Comparison of ENCODE assay signal across 14 cellular contexts in the genomic region with DNA sequence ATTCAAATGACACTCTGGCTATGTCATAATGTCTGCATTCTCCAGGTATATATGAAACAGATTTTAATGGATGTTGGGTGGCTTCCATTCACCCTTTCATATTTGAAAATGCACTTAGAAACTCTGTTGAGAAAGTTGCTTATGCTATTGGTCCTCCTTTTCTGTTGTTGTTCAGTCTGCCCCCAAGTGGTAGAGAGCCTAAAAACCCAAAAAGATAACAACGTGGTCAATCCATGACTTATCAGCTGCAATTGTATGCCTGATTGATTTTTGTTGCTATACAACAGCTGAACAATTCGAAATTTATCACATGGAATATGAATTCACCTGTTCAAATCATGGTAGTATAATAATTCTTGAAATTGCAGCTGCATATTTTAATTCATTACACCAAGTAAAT.
A peak's percentile ranks its signal among the peaks of the same experiment; 100 is the strongest.
DNase-seq lines count a peak whose midpoint lies in the region; ATAC-seq and TF ChIP-seq lines count a peak whose summit lies in the region.
"Had no signal": no experiment of that assay in that cellular context is flagged by ENCODE, and none has a peak within 500 bp of the region (broad histone marks: within the 10 kb centered on the region; RNA-seq: fewer than 3 reads in every experiment).

No MANE protein-coding gene starts in this region.

- no peak overlapping the region for H3K27ac ChIP-seq in OCI-LY3 (ENCODE audit: low read length)
- H3K27ac ChIP-seq in fibroblast of lung (ENCODE audit: insufficient read depth, low read length): no peak overlapping the region
- H3K27ac ChIP-seq: A549, SJCRH30, tibial artery had no signal

- TF ChIP-seq CTCF in OCI-LY3 (IDR thresholded peaks at IDR 0.05; ENCODE audit: low read depth, low read length): peak; percentile 70
- TF ChIP-seq CTCF in fibroblast of lung (conservative IDR thresholded peaks at IDR 0.05 in 1 of 2, IDR thresholded peaks at IDR 0.05 in 1 of 2; ENCODE audit: low read depth in 1 of 2, low read length in 2 of 2): peak; percentile 47 to 61

- no peaks in the 10 kb centered on the region for H3K9me3 ChIP-seq in OCI-LY3 (ENCODE audit: insufficient read depth, low read length)
- no peaks in the 10 kb centered on the region for H3K9me3 ChIP-seq in fibroblast of lung (ENCODE audit: control insufficient read depth, insufficient read depth, low read depth, low read length)
- H3K9me3 ChIP-seq: A549, SJCRH30, tibial artery had no signal

- H3K27me3 ChIP-seq in OCI-LY3 (ENCODE audit: low read depth, low read length): no peaks in the 10 kb centered on the region
- H3K27me3 ChIP-seq in fibroblast of lung (ENCODE audit: control insufficient read depth, insufficient read depth, low read length): no peaks in the 10 kb centered on the region
- H3K27me3 ChIP-seq: SJCRH30, tibial artery had no signal

- H3K4me1 ChIP-seq in OCI-LY3 (ENCODE audit: low read length): peaks cover 7% of the 10 kb centered on the region
- no peaks in the 10 kb centered on the region for H3K4me1 ChIP-seq in fibroblast of lung (ENCODE audit: control insufficient read depth, extremely low read depth, insufficient read depth, low read length)
- H3K4me1 ChIP-seq: A549, SJCRH30 had no signal

- H3K4me2 ChIP-seq in OCI-LY3 (ENCODE audit: low read length): peak overlapping the region; percentile 53
- H3K4me2 ChIP-seq in fibroblast of lung (ENCODE audit: extremely low read depth, insufficient read depth, low read length): no peak overlapping the region
- H3K4me2 ChIP-seq: A549 had no signal

- H2AFZ ChIP-seq in OCI-LY3 (ENCODE audit: low read depth, low read length) (peak overlapping the region; percentile 86), fibroblast of lung (ENCODE audit: low read length) (no peak overlapping the region)

- no peak for ATAC-seq in stimulated activated naive CD8-positive, alpha-beta T cell treated with anti-CD3 and anti-CD28 coated beads, Interleukin-15, Interleukin-2, amounts not matched to agents 100 U/mL and 50 U/mL, for 24 hours
- no peak for ATAC-seq in GM21515 (IDR thresholded peaks at IDR 0.05; ENCODE audit: unreplicated experiment)
- no peak for ATAC-seq in HG03354 (IDR thresholded peaks at IDR 0.05; ENCODE audit: poor library complexity, severe bottlenecking, unreplicated experiment)
- ATAC-seq: A549 had no signal

- peak overlapping the region; percentile 59 for H3K4me3 ChIP-seq in OCI-LY3 (ENCODE audit: low read length)
- no peak overlapping the region for H3K4me3 ChIP-seq in fibroblast of lung (replicated peaks in 1 of 4; ENCODE audit: control extremely low read depth in 1 of 4, insufficient read depth in 1 of 4, low read depth in 3 of 4, low read length in 4 of 4)
- H3K4me3 ChIP-seq: A549, SJCRH30, tibial artery had no signal

- DNase-seq in NCI-H2107 treated with DMSO at 0.1 percent for 48 hours (lab: John Stamatoyannopoulos, UW; ENCODE audit: unreplicated experiment) (peak; percentile 29), NCI-H2107 (lab: John Stamatoyannopoulos, UW) (no peak), fibroblast of lung (ENCODE audit: low read depth in 2 of 2) (peak; percentile 1 to 48), renal cortical epithelial cell (ENCODE audit: low read depth) (peak; percentile 6)
- no peak for DNase-seq in stimulated activated naive CD8-positive, alpha-beta T cell treated with anti-CD3 and anti-CD28 coated beads, Interleukin-15, Interleukin-2, amounts not matched to agents 100 U/mL and 50 U/mL, for 24 hours
- DNase-seq: caudate nucleus; NCI-H1092; stimulated activated CD4-positive, alpha-beta T cell treated with anti-CD3 and anti-CD28 coated beads, Interleukin-4, amount 100 ng/mL, for 1 hour; tibial artery had no signal

- no peaks in the 10 kb centered on the region for H4K20me1 ChIP-seq in OCI-LY3 (ENCODE audit: insufficient read depth, low read length)
- H4K20me1 ChIP-seq in fibroblast of lung (ENCODE audit: control insufficient read depth, extremely low read depth, insufficient read depth, low read length): no peaks in the 10 kb centered on the region

- H3K36me3 ChIP-seq in OCI-LY3 (replicated peaks; ENCODE audit: low read depth, low read length) (no peaks in the 10 kb centered on the region), fibroblast of lung (ENCODE audit: control insufficient read depth, insufficient read depth, low read length) (no peaks in the 10 kb centered on the region)
- H3K36me3 ChIP-seq: SJCRH30, tibial artery had no signal

- H3K79me2 ChIP-seq in OCI-LY3 (ENCODE audit: low read length): no peaks in the 10 kb centered on the region
- H3K79me2 ChIP-seq in fibroblast of lung (ENCODE audit: control insufficient read depth, insufficient read depth, low read length): no peaks in the 10 kb centered on the region

- H3K9ac ChIP-seq in OCI-LY3 (ENCODE audit: low read length) (no peak overlapping the region), fibroblast of lung (ENCODE audit: insufficient read depth, low read length) (no peak overlapping the region)

Comparison
In these comparisons a context has a peak if more than half of its experiments do, and no peak if none do; other contexts are left out.
1. DNase-seq: peak in NCI-H2107 treated with DMSO at 0.1 percent for 48 hours (single experiment), fibroblast of lung (2 of 2) and renal cortical epithelial cell (single experiment); none in NCI-H2107 (single experiment) and stimulated activated naive CD8-positive, alpha-beta T cell treated with anti-CD3 and anti-CD28 coated beads, Interleukin-15, Interleukin-2, amounts not matched to agents 100 U/mL and 50 U/mL, for 24 hours (single experiment).